Comparison of ENCODE assay signal across 27 cellular contexts in the genomic region with DNA sequence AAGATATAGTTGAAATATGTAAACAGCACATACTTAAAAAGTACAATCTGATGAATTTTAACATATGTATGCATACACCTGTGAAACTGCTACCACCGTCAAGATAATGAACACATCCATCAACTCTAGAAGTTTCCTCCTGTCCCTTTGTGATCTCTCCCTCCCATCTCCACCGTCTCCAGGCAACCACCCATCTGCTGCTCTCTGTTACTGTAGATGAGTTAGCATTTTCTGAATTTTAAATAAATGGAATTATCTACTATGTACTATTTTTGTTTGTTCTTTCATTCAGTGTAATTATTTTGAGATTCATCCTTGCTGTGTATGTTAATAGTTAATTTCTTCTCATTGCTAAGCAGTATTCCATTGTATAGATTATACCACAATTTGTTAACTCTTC. TPM values are rescaled to one million over a fixed set of nuclear protein-coding genes. Genes with fewer than 3 reads are reported as not detected.
"Had no signal": no experiment of that assay in that cellular context is flagged by ENCODE, and none has a peak within 500 bp of the region (broad histone marks: within the 10 kb centered on the region; RNA-seq: fewer than 3 reads in every experiment).

No MANE protein-coding gene starts in this region.

- H3K27me3 ChIP-seq: hepatocyte, right atrium auricular region, testis, upper lobe of left lung had no signal

- H3K9me3 ChIP-seq: esophagus muscularis mucosa, heart left ventricle, lower lobe of right lung, prostate gland, right atrium auricular region, sigmoid colon, testis, tibial artery, upper lobe of left lung had no signal

- H3K36me3 ChIP-seq: esophagus muscularis mucosa, gastroesophageal sphincter, heart left ventricle, lower lobe of right lung, prostate gland, right atrium auricular region, sigmoid colon, tibial artery, upper lobe of left lung had no signal

- H3K9me3 Mint-ChIP-seq: nephron progenitor cell; stimulated activated effector memory CD8-positive, alpha-beta T cell treated with anti-CD3 and anti-CD28 coated beads, Interleukin-12 subunit alpha, Interleukin-12 subunit beta, amount 100 ng/mL, for 72 hours had no signal

- H3K27ac Mint-ChIP-seq: naive thymus-derived CD8-positive, alpha-beta T cell; nephron progenitor cell; stimulated activated effector memory CD8-positive, alpha-beta T cell treated with anti-CD3 and anti-CD28 coated beads, Interleukin-12 subunit alpha, Interleukin-12 subunit beta, amount 100 ng/mL, for 72 hours had no signal

- H3K4me3 Mint-ChIP-seq: naive thymus-derived CD8-positive, alpha-beta T cell; nephron progenitor cell; stimulated activated effector memory CD8-positive, alpha-beta T cell treated with anti-CD3 and anti-CD28 coated beads, Interleukin-12 subunit alpha, Interleukin-12 subunit beta, amount 100 ng/mL, for 72 hours had no signal

- DNase-seq: dermis blood vessel endothelial cell; effector memory CD4-positive, alpha-beta T cell; foreskin keratinocyte; heart left ventricle; left ventricle myocardium superior; lower lobe of right lung; naive thymus-derived CD8-positive, alpha-beta T cell; nephron progenitor cell; sigmoid colon; stimulated activated CD4-positive, alpha-beta T cell treated with anti-CD3 and anti-CD28 coated beads, Interleukin-2, amount 100 ng/mL, for 24 hours; stimulated activated CD4-positive, alpha-beta T cell treated with anti-CD3 and anti-CD28 coated beads, Interleukin-4, amount 100 ng/mL, for 24 hours; stimulated activated naive CD8-positive, alpha-beta T cell treated with anti-CD3 and anti-CD28 coated beads, Interleukin-15, Interleukin-2, amounts not matched to agents 100 U/mL and 50 U/mL, for 24 hours; substantia nigra; testis; tibial artery; upper lobe of left lung had no signal

- H3K4me3 ChIP-seq: coronary artery, esophagus muscularis mucosa, gastroesophageal sphincter, heart left ventricle, hepatocyte, lower lobe of right lung, prostate gland, right atrium auricular region, sigmoid colon, testis, tibial artery, upper lobe of left lung had no signal

- H3K36me3 Mint-ChIP-seq: naive thymus-derived CD8-positive, alpha-beta T cell; stimulated activated effector memory CD8-positive, alpha-beta T cell treated with anti-CD3 and anti-CD28 coated beads, Interleukin-12 subunit alpha, Interleukin-12 subunit beta, amount 100 ng/mL, for 72 hours had no signal

- H3K4me1 Mint-ChIP-seq: stimulated activated effector memory CD8-positive, alpha-beta T cell treated with anti-CD3 and anti-CD28 coated beads, Interleukin-12 subunit alpha, Interleukin-12 subunit beta, amount 100 ng/mL, for 72 hours had no signal

- H3K4me2 ChIP-seq: hepatocyte had no signal

- H3K27ac ChIP-seq: coronary artery, esophagus muscularis mucosa, foreskin keratinocyte, gastroesophageal sphincter, heart left ventricle, hepatocyte, lower lobe of right lung, prostate gland, right atrium auricular region, sigmoid colon, testis, tibial artery, upper lobe of left lung had no signal

- H3K4me1 ChIP-seq: heart left ventricle, prostate gland, sigmoid colon, tibial artery had no signal

RNA-seq across cellular contexts. Expression of a gene that starts 40.3 kb away (rescaled TPM):
- total RNA-seq: endothelial cell of umbilical vein, epithelial cell of proximal tubule, myocyte, osteocyte had no signal
- polyA plus RNA-seq: endothelial cell of umbilical vein had no signal
